In the genomic region with DNA sequence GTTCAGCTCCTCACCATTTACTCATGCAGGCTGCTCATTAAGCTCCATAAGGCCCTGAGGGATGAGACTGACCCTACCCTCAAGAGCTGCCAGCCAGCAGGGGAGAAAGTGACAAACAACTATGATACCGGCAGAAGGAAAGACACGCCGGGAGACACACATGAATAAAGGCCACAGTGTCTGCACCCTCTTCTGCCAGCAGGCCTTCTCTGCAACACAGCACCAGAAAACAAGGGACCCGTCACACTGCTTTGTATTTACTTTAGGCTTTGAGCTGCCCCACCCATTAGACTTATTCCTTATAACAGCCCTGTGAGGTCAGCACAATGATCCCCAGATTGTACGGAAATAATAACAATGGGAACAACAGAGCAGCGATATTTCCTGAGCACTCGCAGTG, we compare ENCODE assay signal across 7 cellular contexts.
"Had no signal": no experiment of that assay in that cellular context is flagged by ENCODE, and none has a peak within 500 bp of the region (broad histone marks: within the 10 kb centered on the region; RNA-seq: fewer than 3 reads in every experiment).

No MANE protein-coding gene starts in this region.

- ATAC-seq: K562 had no signal

- H3K4me3 ChIP-seq: GM23248, K562 had no signal

- DNase-seq: GM23248, GOT3, H7, HCEC 1CT, IMR-90, KG1 had no signal

- H3K27ac ChIP-seq: GM23248 had no signal
